ENCODE assay signal across 8 cellular contexts in genomic region chr1:15952317-15953258, GRCh38. TPM values are rescaled to one million over a fixed set of nuclear protein-coding genes. Genes with fewer than 3 reads are reported as not detected.
A peak's percentile ranks its signal among the peaks of the same experiment; 100 is the strongest.
DNase-seq lines count a peak whose midpoint lies in the region; ATAC-seq lines count a peak whose summit lies in the region.

No MANE protein-coding gene starts in this region.

- peaks cover 59 to 60% of the 10 kb centered on the region in 2 donors for H3K4me1 Mint-ChIP-seq in effector memory CD8-positive, alpha-beta T cell (ENCODE audit: low read depth in 2 of 2)

- peaks cover 25% of the 10 kb centered on the region for H3K36me3 Mint-ChIP-seq in effector memory CD8-positive, alpha-beta T cell (ENCODE audit: insufficient read depth)

- no peak overlapping the region for H3K4me3 Mint-ChIP-seq in effector memory CD8-positive, alpha-beta T cell

- DNase-seq in GM04504 (ENCODE audit: low read depth) = peak; percentile 86
- DNase-seq in RKO (ENCODE audit: low spot score) = peak; percentile 99
- no peak for DNase-seq in effector memory CD8-positive, alpha-beta T cell
- peak; percentile 80 for DNase-seq in skeletal muscle cell (ENCODE audit: low read depth)
- no peak for DNase-seq in middle frontal gyrus (ENCODE audit: extremely low spot score, low spot score)
- no peak for DNase-seq in COLO829 (ENCODE audit: low spot score)
- DNase-seq in Ammon's horn (ENCODE audit: low spot score) = no peak
- no peak for DNase-seq in posterior vena cava (ENCODE audit: low spot score)

- H3K9me3 Mint-ChIP-seq in effector memory CD8-positive, alpha-beta T cell = no peaks in the 10 kb centered on the region

- ATAC-seq in effector memory CD8-positive, alpha-beta T cell (replicated peaks) = no peak

- H3K27ac Mint-ChIP-seq in effector memory CD8-positive, alpha-beta T cell = peak overlapping the region; percentile 89 to 96

- no peaks in the 10 kb centered on the region for H3K27me3 Mint-ChIP-seq in effector memory CD8-positive, alpha-beta T cell

- intact Hi-C loops in posterior vena cava (cut with DNase I) = no loop called here

- H3K4me3 ChIP-seq in skeletal muscle cell (ENCODE audit: low read depth, low read length) = no peak overlapping the region

RNA-seq across cellular contexts. Expression of gene ZBTB17, which starts 23.3 kb away (rescaled TPM):
- 10 to 100 TPM; 31.6 to 38.7 TPM for total RNA-seq in posterior vena cava

RNA-seq across cellular contexts. Expression of gene SRARP, which starts 51.4 kb away (rescaled TPM):
- total RNA-seq in posterior vena cava = not detected

Comparison
In these comparisons a context has a peak if more than half of its experiments do, and no peak if none do; other contexts are left out.
1. DNase-seq: peak in GM04504 (single experiment), RKO (single experiment) and skeletal muscle cell (single experiment); none in effector memory CD8-positive, alpha-beta T cell (0 of 3), middle frontal gyrus (single experiment), COLO829 (single experiment), Ammon's horn (single experiment) and posterior vena cava (single experiment).